ENCODE assay signal across 24 cellular contexts in the genomic region with DNA sequence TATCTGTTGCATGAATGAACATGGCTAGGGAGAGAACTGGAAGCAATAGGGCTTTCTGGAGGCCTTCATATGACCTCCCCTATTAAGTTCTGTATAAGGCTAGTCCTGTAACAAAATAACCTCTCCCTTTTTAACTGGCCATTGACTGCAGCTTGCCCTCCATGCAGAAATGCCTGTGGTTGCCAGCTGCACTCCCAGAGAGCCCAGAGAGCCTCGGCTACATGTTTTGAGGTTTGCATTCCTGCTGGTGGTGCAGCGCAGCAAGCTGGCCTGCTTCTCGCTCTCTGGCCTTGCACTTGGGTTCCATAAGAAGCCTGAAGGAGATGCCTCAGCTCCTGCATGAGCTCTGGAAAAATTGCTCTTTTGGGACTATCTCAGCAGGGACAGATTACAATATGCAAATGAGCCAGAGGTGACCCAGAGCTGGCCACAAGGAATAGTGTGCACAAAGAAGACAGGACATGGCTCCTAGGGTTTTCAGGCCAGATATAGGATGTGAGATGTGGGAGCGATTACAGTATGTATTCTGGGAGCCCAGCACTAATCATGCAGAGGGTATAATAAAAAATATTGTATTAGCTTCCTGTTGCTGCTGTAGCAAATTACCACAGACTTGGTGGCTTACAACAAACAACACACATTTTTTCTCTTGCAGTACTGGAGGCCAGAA.
"Had no signal": no experiment of that assay in that cellular context is flagged by ENCODE, and none has a peak within 500 bp of the region (broad histone marks: within the 10 kb centered on the region; RNA-seq: fewer than 3 reads in every experiment).

No MANE protein-coding gene starts in this region.

- H3K9me3 Mint-ChIP-seq: effector memory CD8-positive, alpha-beta T cell; memory B cell; naive thymus-derived CD8-positive, alpha-beta T cell; nephron progenitor cell; stimulated activated effector memory CD8-positive, alpha-beta T cell treated with anti-CD3 and anti-CD28 coated beads, Interleukin-12 subunit alpha, Interleukin-12 subunit beta, amount 100 ng/mL, for 72 hours; type B pancreatic cell had no signal

- H3K4me3 Mint-ChIP-seq: effector memory CD8-positive, alpha-beta T cell; memory B cell; naive thymus-derived CD8-positive, alpha-beta T cell; nephron progenitor cell; stimulated activated effector memory CD8-positive, alpha-beta T cell treated with anti-CD3 and anti-CD28 coated beads, Interleukin-12 subunit alpha, Interleukin-12 subunit beta, amount 100 ng/mL, for 72 hours; type B pancreatic cell had no signal

- H3K36me3 Mint-ChIP-seq: memory B cell; stimulated activated effector memory CD8-positive, alpha-beta T cell treated with anti-CD3 and anti-CD28 coated beads, Interleukin-12 subunit alpha, Interleukin-12 subunit beta, amount 100 ng/mL, for 72 hours; type B pancreatic cell had no signal

- H3K4me3 ChIP-seq: gastrocnemius medialis, lung, prostate gland, right atrium auricular region, stomach, testis, tibial artery had no signal

- H3K4me1 Mint-ChIP-seq: memory B cell; naive thymus-derived CD8-positive, alpha-beta T cell had no signal

- DNase-seq: cortex of kidney; effector memory CD8-positive, alpha-beta T cell; erythroblast; foreskin fibroblast; gastrocnemius medialis; head of caudate nucleus; kidney; naive thymus-derived CD8-positive, alpha-beta T cell; nephron progenitor cell; nucleus accumbens; stimulated activated CD4-positive, alpha-beta T cell treated with anti-CD3 and anti-CD28 coated beads, Interleukin-2, amount 100 ng/mL, for 24 hours; stimulated activated CD4-positive, alpha-beta T cell treated with anti-CD3 and anti-CD28 coated beads, Interleukin-4, amount 100 ng/mL, for 24 hours; stimulated activated naive CD4-positive, alpha-beta T cell treated with Interleukin-2 at 50 U/mL for 16 hours; stomach; testis; tibial artery had no signal

- ATAC-seq: effector memory CD8-positive, alpha-beta T cell; gastrocnemius medialis; left lobe of liver; naive thymus-derived CD8-positive, alpha-beta T cell; sciatic nerve; stimulated activated effector memory CD8-positive, alpha-beta T cell treated with anti-CD3 and anti-CD28 coated beads, Interleukin-12 subunit alpha, Interleukin-12 subunit beta, amount 100 ng/mL, for 72 hours had no signal

- H3K27ac Mint-ChIP-seq: effector memory CD8-positive, alpha-beta T cell; memory B cell; naive thymus-derived CD8-positive, alpha-beta T cell; nephron progenitor cell; stimulated activated effector memory CD8-positive, alpha-beta T cell treated with anti-CD3 and anti-CD28 coated beads, Interleukin-12 subunit alpha, Interleukin-12 subunit beta, amount 100 ng/mL, for 72 hours; type B pancreatic cell had no signal
